ENCODE assay signal across 1 cellular context in the genomic region with DNA sequence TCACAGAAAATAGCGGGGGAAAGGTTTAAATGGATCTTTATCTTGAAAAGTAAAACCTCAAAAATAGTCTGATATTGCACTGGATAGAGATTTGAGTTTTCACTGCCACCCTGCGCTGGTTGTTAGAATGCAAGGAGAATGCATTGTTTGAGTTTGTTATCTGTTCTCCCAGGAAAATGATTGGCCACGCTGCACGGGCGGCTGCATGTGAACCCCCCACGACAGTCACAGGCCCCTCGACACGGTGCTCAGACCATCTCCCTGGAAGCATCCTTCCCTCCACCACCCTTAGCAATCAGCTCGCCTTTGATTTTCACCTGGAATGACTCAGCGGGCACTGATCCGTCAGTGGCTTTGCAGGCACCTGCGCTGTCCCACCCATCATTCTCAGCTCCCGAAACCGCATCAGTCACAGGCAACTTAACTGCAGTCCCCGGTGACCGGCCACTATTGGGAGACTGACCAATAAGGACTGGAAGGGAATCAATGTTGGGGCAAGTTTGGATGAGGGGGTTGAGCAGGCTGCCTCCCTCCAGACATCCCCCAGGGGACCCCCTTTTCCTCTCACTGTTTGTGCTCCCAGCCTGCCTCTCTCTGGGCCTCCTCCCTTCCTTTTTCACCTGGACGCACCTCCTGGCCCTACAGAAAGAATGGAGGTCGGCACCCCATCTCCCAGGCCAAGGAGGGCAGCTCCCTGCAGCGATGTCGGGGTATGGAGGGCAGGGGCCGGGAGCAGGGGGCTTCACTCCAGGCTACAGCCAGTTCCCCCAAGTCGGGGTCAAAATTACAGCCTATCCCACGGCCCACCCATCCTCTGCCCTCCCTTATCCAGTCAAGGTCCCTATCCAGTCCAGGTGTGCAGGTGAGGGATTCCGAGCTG.
TF ChIP-seq lines count a peak whose summit lies in the region.

No MANE protein-coding gene starts in this region.

TF ChIP-seq in K562, 482 proteins besides CTCF, POLR2A, EP300 and RAD21:
- TF ChIP-seq E2F3 (CRISPR knock-in tag; IDR thresholded peaks at IDR 0.05), result no peak
- no peak for TF ChIP-seq STAT5A (IDR thresholded peaks at IDR 0.05; ENCODE audit: borderline replicate concordance, low read length)
- TF ChIP-seq BHLHE40 (IDR thresholded peaks at IDR 0.05; ENCODE audit: low read length), result peak; percentile 42
- TF ChIP-seq ATF1 (CRISPR knock-in tag; IDR thresholded peaks at IDR 0.05), result no peak
- TF ChIP-seq ATF1 (tag; IDR thresholded peaks at IDR 0.05), result no peak
- no peak for TF ChIP-seq TCF7 (IDR thresholded peaks at IDR 0.05; ENCODE audit: borderline replicate concordance)
- TF ChIP-seq SMARCE1 (IDR thresholded peaks at IDR 0.05), result no peak
- no peak for TF ChIP-seq SMARCC2 (IDR thresholded peaks at IDR 0.05; ENCODE audit: low read depth)
